ENCODE assay signal across 8 cellular contexts in genomic region chr4:88456757-88457306, GRCh38. TPM values are rescaled to one million over a fixed set of nuclear protein-coding genes. Genes with fewer than 3 reads are reported as not detected.
DNase-seq lines count a peak whose midpoint lies in the region; ATAC-seq, FAIRE-seq and TF ChIP-seq lines count a peak whose summit lies in the region.

Gene HERC5 (plus strand): TSS chr4:88457119. CDS start chr4:88457270, 151 bp downstream.

- H2AFZ ChIP-seq in GM23248, result peak within 1 kb of the TSS; percentile 80

- H3K4me2 ChIP-seq in GM23248 (ENCODE audit: unreplicated experiment), result peak within 1 kb of the TSS; percentile 74

- no peaks in the 10 kb centered on the region for H3K9me2 ChIP-seq in GM23248 (ENCODE audit: insufficient read depth)

- intact Hi-C loops in pancreas (cut with DNase I), result no loop called here

- DNase-seq in GM23248 (peak; percentile 92), Kasumi-1 (lab: John Stamatoyannopoulos, UW) (peak; percentile 79 to 85), SKM-1 (lab: John Stamatoyannopoulos, UW; ENCODE audit: unreplicated experiment) (peak; percentile 64), cardiac muscle cell (ENCODE audit: low read depth in 1 of 2, low spot score in 1 of 2) (peak; percentile 89 to 95), pancreas (peak; percentile 87 to 94 (median 92)), tibial nerve (ENCODE audit: low spot score in 2 of 2) (peak; percentile 84 to 85)
- peak; percentile 91 for DNase-seq in activated naive CD8-positive, alpha-beta T cell treated with anti-CD3 and anti-CD28 coated beads for 36 hours

- H3F3A ChIP-seq in GM23248 (ENCODE audit: insufficient read depth), result no peaks in the 10 kb centered on the region; the same call in 1 of the 2 replicates

- H3K79me2 ChIP-seq in GM23248 (ENCODE audit: insufficient read depth), result no peaks in the 10 kb centered on the region

- peak; percentile 72 to 92 for TF ChIP-seq EP300 in tibial nerve (IDR thresholded peaks at IDR 0.05)

- H3K27ac ChIP-seq in GM23248 (no peak within 1 kb of the TSS), cardiac muscle cell (no peak within 1 kb of the TSS), pancreas (peak within 1 kb of the TSS; percentile 39 to 82 (median 64)), tibial nerve (peak within 1 kb of the TSS; percentile 60 to 92 (median 88))

- peaks cover 8% of the 10 kb centered on the region for H3K27me3 Mint-ChIP-seq in activated naive CD8-positive, alpha-beta T cell treated with anti-CD3 and anti-CD28 coated beads for 36 hours

- peak within 1 kb of the TSS; percentile 78 for H3K4me3 ChIP-seq in GM23248
- peak within 1 kb of the TSS; percentile 32 for H3K4me3 ChIP-seq in cardiac muscle cell
- peak within 1 kb of the TSS; percentile 60 to 80 (median 73) for H3K4me3 ChIP-seq in pancreas
- H3K4me3 ChIP-seq in tibial nerve, result peak within 1 kb of the TSS; percentile 68 to 92 (median 80)

- H3K9ac ChIP-seq in ES-I3 (ENCODE audit: low read depth, low read length), result peak within 1 kb of the TSS; percentile 70
- H3K9ac ChIP-seq in GM23248, result peak within 1 kb of the TSS; percentile 33; the same call in 1 of the 2 replicates

- peak; percentile 82 for FAIRE-seq in pancreas (lab: Jason Lieb, UNC)

- no peaks in the 10 kb centered on the region for H3K4me1 ChIP-seq in ES-I3 (ENCODE audit: insufficient read depth, low read length)
- no peaks in the 10 kb centered on the region for H3K4me1 ChIP-seq in GM23248 (ENCODE audit: insufficient read depth)
- H3K4me1 ChIP-seq in cardiac muscle cell (ENCODE audit: low read depth), result no peaks in the 10 kb centered on the region
- H3K4me1 ChIP-seq in pancreas, result no peaks in the 10 kb centered on the region
- H3K4me1 ChIP-seq in tibial nerve, result peaks cover 0 to 18% (median 0%) of the 10 kb centered on the region in 4 donors

- 2% methylated on average over 43 to 45 of the region's 48 CpGs for WGBS in GM23248 (ENCODE audit: low coverage in 1 of 2, low lambda C conversion rate in 2 of 2, missing lambda C conversion rate in 2 of 2), 2 experiments
- WGBS in pancreas, 2 donors, result 0 to 1% methylated on average over 45 to 48 of the region's 48 CpGs
- WGBS in tibial nerve, 2 donors, result 0% methylated on average over 28 to 44 of the region's 48 CpGs

- H3K36me3 Mint-ChIP-seq in activated naive CD8-positive, alpha-beta T cell treated with anti-CD3 and anti-CD28 coated beads for 36 hours, result peaks cover 1% of the 10 kb centered on the region

- in situ Hi-C loops in GM23248 (cut with MboI), result no loop called here

- peaks cover 6% of the 10 kb centered on the region for H3K4me1 Mint-ChIP-seq in activated naive CD8-positive, alpha-beta T cell treated with anti-CD3 and anti-CD28 coated beads for 36 hours

- TF ChIP-seq CTCF in cardiac muscle cell (IDR thresholded peaks at IDR 0.05; ENCODE audit: low read depth, low read length) (peak; percentile 63), pancreas (IDR thresholded peaks at IDR 0.05) (peak; percentile 19 to 39 (median 29)), tibial nerve (IDR thresholded peaks at IDR 0.05) (peak; percentile 58 to 81 (median 76))

- H4K20me1 ChIP-seq in GM23248 (ENCODE audit: insufficient read depth), result no peaks in the 10 kb centered on the region

- peaks cover 7% of the 10 kb centered on the region for H3K9me3 ChIP-seq in ES-I3 (ENCODE audit: control insufficient read depth, insufficient read depth, low read length)
- no peaks in the 10 kb centered on the region for H3K9me3 ChIP-seq in GM23248 (ENCODE audit: low read depth)
- H3K9me3 ChIP-seq in cardiac muscle cell (ENCODE audit: low read depth), result no peaks in the 10 kb centered on the region
- no peaks in the 10 kb centered on the region for H3K9me3 ChIP-seq in pancreas
- no peaks in the 10 kb centered on the region for H3K9me3 ChIP-seq in tibial nerve

- H3K27me3 ChIP-seq in GM23248 (replicated peaks; ENCODE audit: insufficient read depth), result peaks cover 12% of the 10 kb centered on the region; the same call in 1 of the 2 replicates
- H3K27me3 ChIP-seq in cardiac muscle cell, result peaks cover 26% of the 10 kb centered on the region
- H3K27me3 ChIP-seq in pancreas, result no peaks in the 10 kb centered on the region
- no peaks in the 10 kb centered on the region for H3K27me3 ChIP-seq in tibial nerve

- peak; percentile 41 to 82 for TF ChIP-seq POLR2A in tibial nerve (IDR thresholded peaks at IDR 0.05)

- peak; percentile 91 to 96 (median 94) for ATAC-seq in pancreas

- H3K36me3 ChIP-seq in ES-I3 (ENCODE audit: insufficient read depth, low read length), result no peaks in the 10 kb centered on the region
- H3K36me3 ChIP-seq in GM23248 (ENCODE audit: low read depth), result no peaks in the 10 kb centered on the region
- H3K36me3 ChIP-seq in cardiac muscle cell, result no peaks in the 10 kb centered on the region
- no peaks in the 10 kb centered on the region for H3K36me3 ChIP-seq in pancreas
- H3K36me3 ChIP-seq in tibial nerve, result no peaks in the 10 kb centered on the region

- H3K27ac Mint-ChIP-seq in activated naive CD8-positive, alpha-beta T cell treated with anti-CD3 and anti-CD28 coated beads for 36 hours, result peak within 1 kb of the TSS; percentile 96

- H3K9me3 Mint-ChIP-seq in activated naive CD8-positive, alpha-beta T cell treated with anti-CD3 and anti-CD28 coated beads for 36 hours, result peaks cover 1% of the 10 kb centered on the region

- H3K4me3 Mint-ChIP-seq in activated naive CD8-positive, alpha-beta T cell treated with anti-CD3 and anti-CD28 coated beads for 36 hours, result peak within 1 kb of the TSS; percentile 97

RNA-seq across cellular contexts. Expression of gene HERC5, which starts in this region (rescaled TPM):
- 0.32 TPM in 1 of 2 replicates, not detected in the other for total RNA-seq in GM23248 (2014; rRNA removed; shearing (Covaris generic))
- polyA plus RNA-seq in GM23248 (2016; fragmentation: Nextera tagmentation; extraction: Ambion mirVana) (0.10 TPM in 2 replicates), cardiac muscle cell (1.1 and 3.2 TPM in 2 replicates), pancreas (1 to 10 TPM; 2.2 to 4.9 TPM)
- 10 to 100 TPM; 10.7 to 12.2 TPM for total RNA-seq in activated naive CD8-positive, alpha-beta T cell treated with anti-CD3 and anti-CD28 coated beads for 36 hours
- total RNA-seq in cardiac muscle cell (1.7 and 2.4 TPM in 2 replicates), pancreas (1 to 10 TPM; 3.0 to 4.9 (median 3.5) TPM), tibial nerve (1 to 10 TPM; 2.1 to 9.2 (median 6.5) TPM)

Comparison
In these comparisons a context has a peak if more than half of its experiments do, and no peak if none do; other contexts are left out.
1. Peak in DNase-seq, H3K4me3 ChIP-seq, H3K9ac ChIP-seq and H3K4me2 ChIP-seq in GM23248; RNA of the gene not detected or under 1 TPM.
2. H3K27ac ChIP-seq: peak in pancreas (4 of 4) and tibial nerve (4 of 4); none in GM23248 (single experiment) and cardiac muscle cell (single experiment).
3. Peak in every context shown above with its lines, with median percentiles within 50 percentile points of each other: DNase-seq, H3K4me3 ChIP-seq and CTCF ChIP-seq.